In genomic region chr21:42512346-42513034, GRCh38 we compare ENCODE assay signal across 12 cellular contexts. TPM values are rescaled to one million over a fixed set of nuclear protein-coding genes. Genes with fewer than 3 reads are reported as not detected.
A peak's percentile ranks its signal among the peaks of the same experiment; 100 is the strongest.
DNase-seq lines count a peak whose midpoint lies in the region; ATAC-seq and TF ChIP-seq lines count a peak whose summit lies in the region.
"Had no signal": no experiment of that assay in that cellular context is flagged by ENCODE, and none has a peak within 500 bp of the region (broad histone marks: within the 10 kb centered on the region; RNA-seq: fewer than 3 reads in every experiment).

No MANE protein-coding gene starts in this region.

- no peak for TF ChIP-seq POLR2A in breast epithelium (IDR thresholded peaks at IDR 0.05)

- H3K9me3 ChIP-seq in Caco-2 (no peaks in the 10 kb centered on the region), Karpas-422 (ENCODE audit: low read length) (no peaks in the 10 kb centered on the region), breast epithelium (no peaks in the 10 kb centered on the region)
- H3K9me3 ChIP-seq: esophagus squamous epithelium, SJSA1 had no signal

- H3K4me3 Mint-ChIP-seq in Caco-2 (ENCODE audit: unreplicated experiment), result peak overlapping the region; percentile 30
- H3K4me3 Mint-ChIP-seq in osteocyte (ENCODE audit: unreplicated experiment), result peak overlapping the region; percentile 74

- H4K20me1 ChIP-seq in Karpas-422 (ENCODE audit: insufficient read depth, low read depth, low read length), result no peaks in the 10 kb centered on the region

- H3K9ac ChIP-seq in Karpas-422 (ENCODE audit: low read length), result peak overlapping the region; percentile 75; the same call in 1 of the 2 replicates

- DNase-seq in Caco-2, result no peak
- no peak for DNase-seq in Karpas-422
- DNase-seq in breast epithelium (ENCODE audit: low spot score in 2 of 2), result no peak
- no peak for DNase-seq in osteocyte (ENCODE audit: extremely low spot score, unreplicated experiment)
- DNase-seq in dermis blood vessel endothelial cell, result no peak
- no peak for DNase-seq in brain microvascular endothelial cell
- DNase-seq in Right ventricle myocardium inferior (ENCODE audit: missing footprints), result no peak
- no peak for DNase-seq in NCI-H1694 treated with DMSO at 0.1 percent for 48 hours (lab: John Stamatoyannopoulos, UW)
- DNase-seq: DMS79, esophagus squamous epithelium had no signal

- CTCF ChIA-PET in Caco-2 (lab: Charles Lee), result interaction anchor here (1.1 kb wide), 1 partner anchor 45 kb away, joined by 3 read pairs; no protein-coding TSS in a partner anchor

- POLR2A ChIA-PET in Caco-2 (lab: Charles Lee), result no interaction called here

- in situ Hi-C loops in brain microvascular endothelial cell (cut with HindIII; ENCODE audit: low pct_ligation_motif_present, low sequenced_read_pairs), result no loop called here

- no peak overlapping the region for H2AFZ ChIP-seq in Karpas-422 (ENCODE audit: low read length)

- no peaks in the 10 kb centered on the region for H3K27me3 ChIP-seq in Caco-2 (replicated peaks; ENCODE audit: control insufficient read depth, insufficient read depth, low read length)
- no peaks in the 10 kb centered on the region for H3K27me3 ChIP-seq in Karpas-422 (ENCODE audit: low read length)
- no peaks in the 10 kb centered on the region for H3K27me3 ChIP-seq in breast epithelium
- no peaks in the 10 kb centered on the region for H3K27me3 ChIP-seq in brain microvascular endothelial cell (replicated peaks)
- H3K27me3 ChIP-seq: esophagus squamous epithelium, SJSA1 had no signal

- ATAC-seq in Right ventricle myocardium inferior, result no peak

- peaks cover 10% of the 10 kb centered on the region; the same call in 1 of the 2 replicates for H3K79me2 ChIP-seq in Karpas-422 (ENCODE audit: low read length)

- no peaks in the 10 kb centered on the region for H3K36me3 ChIP-seq in Caco-2 (ENCODE audit: control insufficient read depth, insufficient read depth, low read length)
- H3K36me3 ChIP-seq in Karpas-422 (ENCODE audit: insufficient read depth, low read length), result no peaks in the 10 kb centered on the region
- H3K36me3 ChIP-seq in breast epithelium, result no peaks in the 10 kb centered on the region
- H3K36me3 ChIP-seq in brain microvascular endothelial cell (replicated peaks), result no peaks in the 10 kb centered on the region
- H3K36me3 ChIP-seq: esophagus squamous epithelium, SJSA1 had no signal

- H3K9me3 Mint-ChIP-seq in Caco-2 (ENCODE audit: unreplicated experiment) (no peaks in the 10 kb centered on the region), osteocyte (ENCODE audit: unreplicated experiment) (no peaks in the 10 kb centered on the region)

- H3K27ac ChIP-seq in Karpas-422 (ENCODE audit: low read length) (no peak overlapping the region), breast epithelium (peak overlapping the region; percentile 83 to 84), brain microvascular endothelial cell (no peak overlapping the region)
- H3K27ac ChIP-seq: SJSA1 had no signal

- BruUV-seq in Caco-2 (replicated peaks; lab: Mats Ljungman, UMichigan), result no TSS peak

- no peak for TF ChIP-seq CTCF in Caco-2 (IDR thresholded peaks at IDR 0.05; ENCODE audit: insufficient read depth in 1 of 2, low read depth in 1 of 2, low read length in 1 of 2, severe bottlenecking in 1 of 2, unreplicated experiment in 1 of 2)
- no peak for TF ChIP-seq CTCF in breast epithelium (IDR thresholded peaks at IDR 0.05)
- TF ChIP-seq CTCF in osteocyte (IDR thresholded peaks at IDR 0.05), result no peak
- no peak for TF ChIP-seq CTCF in brain microvascular endothelial cell (IDR thresholded peaks at IDR 0.05; ENCODE audit: low read depth, low read length, missing control alignments)

- H3K27me3 Mint-ChIP-seq in Caco-2 (ENCODE audit: insufficient read depth, unreplicated experiment) (no peaks in the 10 kb centered on the region), osteocyte (ENCODE audit: unreplicated experiment) (no peaks in the 10 kb centered on the region)

- H3K4me1 ChIP-seq in Caco-2, result peaks cover 48% of the 10 kb centered on the region
- peaks cover 32% of the 10 kb centered on the region for H3K4me1 ChIP-seq in Karpas-422 (ENCODE audit: low read length)
- peaks cover 6 to 14% of the 10 kb centered on the region in 2 donors for H3K4me1 ChIP-seq in breast epithelium

- H3K4me2 ChIP-seq in Karpas-422 (ENCODE audit: low read depth, low read length, poor library complexity, severe bottlenecking), result peak overlapping the region; percentile 77

- H3K4me3 ChIP-seq in Caco-2 (ENCODE audit: low read depth, low read length) (no peak overlapping the region), Karpas-422 (ENCODE audit: low read length) (peak overlapping the region; percentile 65; the same call in 1 of the 2 replicates), breast epithelium (no peak overlapping the region), brain microvascular endothelial cell (ENCODE audit: low read depth, low read length) (no peak overlapping the region)

- intact Hi-C loops in Caco-2 (cut with micrococcal nuclease; ENCODE audit: unreplicated experiment) (no loop called here), breast epithelium (cut with DNase I; ENCODE audit: low total_unique reads) (no loop called here), Right ventricle myocardium inferior (cut with DNase I) (no loop called here)

- H3K36me3 Mint-ChIP-seq in Caco-2 (ENCODE audit: insufficient read depth, unreplicated experiment) (no peaks in the 10 kb centered on the region), osteocyte (ENCODE audit: unreplicated experiment) (no peaks in the 10 kb centered on the region)

- H3K9me2 ChIP-seq in Karpas-422 (replicated peaks; ENCODE audit: insufficient read depth, low read length), result no peaks in the 10 kb centered on the region

- H3K4me1 Mint-ChIP-seq in Caco-2 (ENCODE audit: low read depth, unreplicated experiment) (peaks cover 38% of the 10 kb centered on the region), osteocyte (ENCODE audit: unreplicated experiment) (peaks cover 38% of the 10 kb centered on the region)

- H3K27ac Mint-ChIP-seq in Caco-2 (ENCODE audit: unreplicated experiment) (peak overlapping the region; percentile 57), osteocyte (ENCODE audit: unreplicated experiment) (no peak overlapping the region)

RNA-seq across cellular contexts. Expression of gene SLC37A1, which starts 1.2 kb away (rescaled TPM):
- total RNA-seq in Caco-2 (2022) (8.4 and 9.8 TPM in 2 replicates), breast epithelium (10 to 100 TPM in 2 of 3 donors, 1 to 10 TPM in 1; 7.5 to 18.4 (median 18.4) TPM), osteocyte (13.2 and 13.5 TPM in 2 replicates), dermis blood vessel endothelial cell (14.0 and 15.0 TPM in 2 replicates), Right ventricle myocardium inferior (3.0 TPM)
- 47.1 and 51.4 TPM in 2 replicates for total RNA-seq in Karpas-422 (2014; rRNA removed; shearing (Covaris generic); ENCODE audit: low replicate concordance)
- total RNA-seq: myocyte had no signal

RNA-seq across cellular contexts. Expression of gene RSPH1, which starts 16.5 kb away (rescaled TPM):
- 0.23 and 0.51 TPM in 2 replicates for total RNA-seq in Caco-2 (2022)
- total RNA-seq in Karpas-422 (2014; rRNA removed; shearing (Covaris generic); ENCODE audit: low replicate concordance), result 0.26 and 0.54 TPM in 2 replicates
- 1 to 10 TPM in 1 of 3 donors, under 1 TPM in 2; 0.48 to 2.3 (median 0.88) TPM for total RNA-seq in breast epithelium
- 0.19 and 0.34 TPM in 2 replicates for total RNA-seq in osteocyte
- total RNA-seq in dermis blood vessel endothelial cell, result not detected in 2 replicates
- not detected for total RNA-seq in Right ventricle myocardium inferior
- total RNA-seq: myocyte, SJSA1 had no signal

Comparison
In these comparisons a context has a peak if more than half of its experiments do, and no peak if none do; other contexts are left out.
1. H3K27ac ChIP-seq: peak in breast epithelium (2 of 2); none in Karpas-422 (single experiment) and brain microvascular endothelial cell (single experiment).